ENCODE assay signal across 8 cellular contexts in genomic region chr4:75512336-75513211, GRCh38. TPM values are rescaled to one million over a fixed set of nuclear protein-coding genes. Genes with fewer than 3 reads are reported as not detected.
DNase-seq lines count a peak whose midpoint lies in the region; ATAC-seq and TF ChIP-seq lines count a peak whose summit lies in the region.

No MANE protein-coding gene starts in this region.

- H3K4me1 ChIP-seq in ACC112 (ENCODE audit: control insufficient read depth, insufficient read depth, low read length, unreplicated experiment) (peaks cover 31% of the 10 kb centered on the region), gastroesophageal sphincter (peaks cover 14 to 68% (median 18%) of the 10 kb centered on the region in 3 donors)

- H3K27ac ChIP-seq in ACC112 (ENCODE audit: low read depth, low read length) (peak overlapping the region; percentile 82), SU-DHL-6 (ENCODE audit: low read depth, low read length) (0 out of 2 replicates have a peak overlapping the region, but pooled peaks have one; percentile 22), gastroesophageal sphincter (peak overlapping the region in 3 of 4 donors; percentile 93 to 99 (median 97)), substantia nigra (ENCODE audit: low read depth, low read length, poor library complexity, severe bottlenecking) (peak overlapping the region; percentile 12)

- no peak for TF ChIP-seq POLR2A in gastroesophageal sphincter (IDR thresholded peaks at IDR 0.05)

- H2AFZ ChIP-seq in ACC112 (ENCODE audit: low read length, unreplicated experiment) = no peak overlapping the region
- no peak overlapping the region for H2AFZ ChIP-seq in SU-DHL-6 (ENCODE audit: low read depth, low read length, severe bottlenecking)

- DNase-seq in substantia nigra (lab: John Stamatoyannopoulos, UW) = peak in 4 of 49 donors; percentile 0 to 12 (median 1)
- DNase-seq in NCI-H345 treated with DMSO at 0.1 percent for 48 hours (lab: John Stamatoyannopoulos, UW; ENCODE audit: unreplicated experiment) = no peak
- no peak for DNase-seq in NCI-H526 treated with DMSO at 0.1 percent for 48 hours (lab: John Stamatoyannopoulos, UW)
- no peak for DNase-seq in nucleus accumbens (lab: John Stamatoyannopoulos, UW)

- H3K9me3 ChIP-seq in SU-DHL-6 (ENCODE audit: insufficient read depth, low read length) = no peaks in the 10 kb centered on the region
- H3K9me3 ChIP-seq in gastroesophageal sphincter = no peaks in the 10 kb centered on the region

- no peaks in the 10 kb centered on the region for H3K9me2 ChIP-seq in SU-DHL-6 (replicated peaks; ENCODE audit: insufficient read depth, low read length)

- no peaks in the 10 kb centered on the region for H3F3A ChIP-seq in SU-DHL-6 (ENCODE audit: insufficient read depth)

- TF ChIP-seq CTCF in SU-DHL-6 (IDR thresholded peaks at IDR 0.05; ENCODE audit: insufficient read depth, low read length, poor library complexity, severe bottlenecking) (no peak), gastroesophageal sphincter (IDR thresholded peaks at IDR 0.05) (no peak)

- ATAC-seq in GM21737 (IDR thresholded peaks at IDR 0.05; ENCODE audit: unreplicated experiment) (peak; percentile 29), gastroesophageal sphincter (no peak)

- no peaks in the 10 kb centered on the region for H4K20me1 ChIP-seq in SU-DHL-6 (ENCODE audit: low read depth, low read length)

- H3K4me3 ChIP-seq in ACC112 (ENCODE audit: low read depth, low read length) = peak overlapping the region; percentile 94
- peak overlapping the region; percentile 91 for H3K4me3 ChIP-seq in SU-DHL-6 (ENCODE audit: insufficient read depth, low read length, poor library complexity, severe bottlenecking)
- peak overlapping the region; percentile 63 to 69 for H3K4me3 ChIP-seq in gastroesophageal sphincter

- 49 to 58% methylated on average over 6 of the region's 6 CpGs for WGBS in gastroesophageal sphincter (ENCODE audit: low coverage in 1 of 2), 2 donors

- H3K79me2 ChIP-seq in ACC112 (ENCODE audit: control insufficient read depth, insufficient read depth, low read length, unreplicated experiment) (peaks cover 62% of the 10 kb centered on the region), SU-DHL-6 (ENCODE audit: insufficient read depth, low read length) (peaks cover 47% of the 10 kb centered on the region)

- peak overlapping the region; percentile 83 for H3K9ac ChIP-seq in SU-DHL-6 (ENCODE audit: low read length)

- H3K4me2 ChIP-seq in SU-DHL-6 (ENCODE audit: low read depth, low read length, poor library complexity, severe bottlenecking) = peak overlapping the region; percentile 95

- H3K27me3 ChIP-seq in ACC112 (ENCODE audit: insufficient read depth, low read length) = no peaks in the 10 kb centered on the region
- no peaks in the 10 kb centered on the region for H3K27me3 ChIP-seq in SU-DHL-6 (ENCODE audit: low read length)
- H3K27me3 ChIP-seq in gastroesophageal sphincter = no peaks in the 10 kb centered on the region

- TF ChIP-seq EP300 in gastroesophageal sphincter (IDR thresholded peaks at IDR 0.05) = no peak

- H3K36me3 ChIP-seq in ACC112 (ENCODE audit: insufficient read depth, low read length) (peaks cover 13% of the 10 kb centered on the region), SU-DHL-6 (ENCODE audit: low read length) (no peaks in the 10 kb centered on the region; the same call in 1 of the 2 replicates), gastroesophageal sphincter (peaks cover 0 to 17% of the 10 kb centered on the region in 2 donors)

RNA-seq across cellular contexts. Expression of gene RCHY1, which starts 1.6 kb away (rescaled TPM):
- total RNA-seq in gastroesophageal sphincter = 10 to 100 TPM; 11.3 to 28.6 (median 21.4) TPM

RNA-seq across cellular contexts. Expression of gene THAP6, which starts 1.7 kb away (rescaled TPM):
- 10 to 100 TPM in 3 of 4 donors, 1 to 10 TPM in 1; 8.8 to 37.8 (median 16.2) TPM for total RNA-seq in gastroesophageal sphincter

RNA-seq across cellular contexts. Expression of gene ODAPH, which starts 43.3 kb away (rescaled TPM):
- total RNA-seq in gastroesophageal sphincter = not detected

Comparison
In these comparisons a context has a peak if more than half of its experiments do, and no peak if none do; other contexts are left out.
1. H3K27ac ChIP-seq: peak in every context shown above with its lines; median percentile 97 in gastroesophageal sphincter; 82 in ACC112; 22 in SU-DHL-6; 12 in substantia nigra.